In genomic region chr16:74936902-74937560, GRCh38 we compare ENCODE assay signal across 8 cellular contexts. TPM values are rescaled to one million over a fixed set of nuclear protein-coding genes. Genes with fewer than 3 reads are reported as not detected.
DNase-seq lines count a peak whose midpoint lies in the region; ATAC-seq and TF ChIP-seq lines count a peak whose summit lies in the region.

No MANE protein-coding gene starts in this region.

- peak; percentile 25 for DNase-seq in Daoy (ENCODE audit: low read depth)
- DNase-seq in astrocyte of the spinal cord (ENCODE audit: low read depth, low spot score): peak; percentile 83
- no peak for DNase-seq in NCI-H187 treated with DMSO at 0.1 percent for 48 hours (lab: John Stamatoyannopoulos, UW)
- no peak for DNase-seq in COLO668 (lab: John Stamatoyannopoulos, UW; ENCODE audit: unreplicated experiment)
- DNase-seq in SHP77 (lab: John Stamatoyannopoulos, UW): no peak
- no peak for DNase-seq in SHP77 treated with DMSO at 0.1 percent for 48 hours (lab: John Stamatoyannopoulos, UW)

- in situ Hi-C loops in astrocyte of the spinal cord (cut with HindIII; ENCODE audit: low sequenced_read_pairs): no loop called here

- TF ChIP-seq CTCF in astrocyte of the spinal cord (IDR thresholded peaks at IDR 0.05; ENCODE audit: low read depth, low read length): no peak

- no peak overlapping the region for H3K4me3 ChIP-seq in astrocyte of the spinal cord (ENCODE audit: low read depth, low read length)

- peak; percentile 72 for ATAC-seq in GM19468 (IDR thresholded peaks at IDR 0.05; ENCODE audit: extremely low read depth, unreplicated experiment)
- peak; percentile 83 for ATAC-seq in HG03558 (IDR thresholded peaks at IDR 0.05; ENCODE audit: extremely low read depth, unreplicated experiment)

RNA-seq across cellular contexts. Expression of gene WDR59, which starts 47.9 kb away (rescaled TPM):
- total RNA-seq in Daoy (2014; rRNA removed; shearing (Covaris generic)): 3.8 and 9.4 TPM in 2 replicates

Comparison
In these comparisons a context has a peak if more than half of its experiments do, and no peak if none do; other contexts are left out.
1. DNase-seq: peak in Daoy (single experiment) and astrocyte of the spinal cord (single experiment); none in NCI-H187 treated with DMSO at 0.1 percent for 48 hours (single experiment), COLO668 (single experiment), SHP77 (0 of 2) and SHP77 treated with DMSO at 0.1 percent for 48 hours (single experiment).